ENCODE assay signal across 8 cellular contexts in genomic region chr10:124722812-124723783, GRCh38. TPM values are rescaled to one million over a fixed set of nuclear protein-coding genes. Genes with fewer than 3 reads are reported as not detected.
A peak's percentile ranks its signal among the peaks of the same experiment; 100 is the strongest.
DNase-seq lines count a peak whose midpoint lies in the region; ATAC-seq, FAIRE-seq and TF ChIP-seq lines count a peak whose summit lies in the region.

No MANE protein-coding gene starts in this region.

- ATAC-seq in DND-41 (ENCODE audit: insufficient read depth, low read depth) (peak; percentile 60), GM21390 (IDR thresholded peaks at IDR 0.05; ENCODE audit: unreplicated experiment) (peak; percentile 68)
- ATAC-seq in activated T-helper 17 cell treated with anti-CD3 and anti-CD28 coated beads, Interleukin-2, amount 50 U/mL, for 72 hours (replicated peaks) = peak; percentile 70
- peak; percentile 80 for ATAC-seq in stimulated activated effector memory CD8-positive, alpha-beta T cell treated with anti-CD3 and anti-CD28 coated beads, Interleukin-12 subunit alpha, Interleukin-12 subunit beta, amount 100 ng/mL, for 72 hours

- peaks cover 57% of the 10 kb centered on the region for H3K36me3 Mint-ChIP-seq in activated T-helper 17 cell treated with anti-CD3 and anti-CD28 coated beads, Interleukin-2, amount 50 U/mL, for 72 hours (ENCODE audit: low read depth)
- peaks cover 67% of the 10 kb centered on the region for H3K36me3 Mint-ChIP-seq in stimulated activated effector memory CD8-positive, alpha-beta T cell treated with anti-CD3 and anti-CD28 coated beads, Interleukin-12 subunit alpha, Interleukin-12 subunit beta, amount 100 ng/mL, for 72 hours

- H3K4me1 ChIP-seq in DND-41 (ENCODE audit: insufficient read depth, low read length) (peaks cover 80% of the 10 kb centered on the region), iPS-15b (ENCODE audit: control insufficient read depth, insufficient read depth, low read length) (peaks cover 7% of the 10 kb centered on the region)

- H4K20me1 ChIP-seq in DND-41 (ENCODE audit: insufficient read depth, low read length) = peaks cover 87% of the 10 kb centered on the region

- no peak overlapping the region for H3K4me2 ChIP-seq in DND-41 (ENCODE audit: insufficient read depth, low read length)

- H3K4me3 Mint-ChIP-seq in activated T-helper 17 cell treated with anti-CD3 and anti-CD28 coated beads, Interleukin-2, amount 50 U/mL, for 72 hours = peak overlapping the region; percentile 87
- peak overlapping the region; percentile 71 for H3K4me3 Mint-ChIP-seq in stimulated activated effector memory CD8-positive, alpha-beta T cell treated with anti-CD3 and anti-CD28 coated beads, Interleukin-12 subunit alpha, Interleukin-12 subunit beta, amount 100 ng/mL, for 72 hours

- H3K27me3 ChIP-seq in DND-41 (ENCODE audit: insufficient read depth, low read length, poor library complexity) = no peaks in the 10 kb centered on the region
- H3K27me3 ChIP-seq in HL-60 (ENCODE audit: insufficient read depth, poor library complexity, severe bottlenecking) = no peaks in the 10 kb centered on the region
- no peaks in the 10 kb centered on the region for H3K27me3 ChIP-seq in iPS-15b (ENCODE audit: control insufficient read depth, insufficient read depth, low read length)

- peaks cover 98% of the 10 kb centered on the region for H3K79me2 ChIP-seq in DND-41 (ENCODE audit: insufficient read depth, low read length)

- H3K36me3 ChIP-seq in DND-41 (ENCODE audit: insufficient read depth, low read length) (peaks cover 62% of the 10 kb centered on the region), iPS-15b (ENCODE audit: control insufficient read depth, insufficient read depth, low read length) (peaks cover 3% of the 10 kb centered on the region)

- H3K4me3 ChIP-seq in DND-41 (ENCODE audit: low read depth in 1 of 2, low read length in 2 of 2) (no peak overlapping the region), HL-60 (replicated peaks; ENCODE audit: insufficient read depth, low read length) (no peak overlapping the region), iPS-15b (ENCODE audit: low read depth, low read length) (no peak overlapping the region)

- peak overlapping the region; percentile 99 for H3K27ac Mint-ChIP-seq in activated T-helper 17 cell treated with anti-CD3 and anti-CD28 coated beads, Interleukin-2, amount 50 U/mL, for 72 hours
- H3K27ac Mint-ChIP-seq in stimulated activated effector memory CD8-positive, alpha-beta T cell treated with anti-CD3 and anti-CD28 coated beads, Interleukin-12 subunit alpha, Interleukin-12 subunit beta, amount 100 ng/mL, for 72 hours = peak overlapping the region; percentile 96

- H3K27ac ChIP-seq in DND-41 (ENCODE audit: low read length) = peak overlapping the region; percentile 60
- H3K27ac ChIP-seq in HL-60 (replicated peaks) = peak overlapping the region; percentile 65

- TF ChIP-seq CTCF in DND-41 (IDR thresholded peaks at IDR 0.05; ENCODE audit: borderline replicate concordance, extremely low read depth, low read length, poor library complexity, severe bottlenecking) (no peak), HL-60 (IDR thresholded peaks at IDR 0.05; ENCODE audit: insufficient read depth, low read length) (no peak)

- H2AFZ ChIP-seq in DND-41 (ENCODE audit: low read depth, low read length) = no peak overlapping the region

- H3K9me3 ChIP-seq in DND-41 (ENCODE audit: insufficient read depth, low read length, severe bottlenecking) (no peaks in the 10 kb centered on the region), iPS-15b (ENCODE audit: control insufficient read depth, insufficient read depth, low read length) (no peaks in the 10 kb centered on the region)

- H3K27me3 Mint-ChIP-seq in activated T-helper 17 cell treated with anti-CD3 and anti-CD28 coated beads, Interleukin-2, amount 50 U/mL, for 72 hours = no peaks in the 10 kb centered on the region

- FAIRE-seq in urothelium cell line (lab: Jason Lieb, UNC) = no peak

- H3K4me1 Mint-ChIP-seq in activated T-helper 17 cell treated with anti-CD3 and anti-CD28 coated beads, Interleukin-2, amount 50 U/mL, for 72 hours = peaks cover 64% of the 10 kb centered on the region
- peaks cover 89% of the 10 kb centered on the region for H3K4me1 Mint-ChIP-seq in stimulated activated effector memory CD8-positive, alpha-beta T cell treated with anti-CD3 and anti-CD28 coated beads, Interleukin-12 subunit alpha, Interleukin-12 subunit beta, amount 100 ng/mL, for 72 hours

- H3K9ac ChIP-seq in DND-41 (ENCODE audit: low read depth, low read length) = 0 out of 2 replicates have a peak overlapping the region, but pooled peaks have one; percentile 3
- peak overlapping the region; percentile 4 for H3K9ac ChIP-seq in iPS-15b (ENCODE audit: low read depth, low read length)

- H3K9me3 Mint-ChIP-seq in activated T-helper 17 cell treated with anti-CD3 and anti-CD28 coated beads, Interleukin-2, amount 50 U/mL, for 72 hours = no peaks in the 10 kb centered on the region
- no peaks in the 10 kb centered on the region for H3K9me3 Mint-ChIP-seq in stimulated activated effector memory CD8-positive, alpha-beta T cell treated with anti-CD3 and anti-CD28 coated beads, Interleukin-12 subunit alpha, Interleukin-12 subunit beta, amount 100 ng/mL, for 72 hours

- DNase-seq in DND-41 = peak; percentile 51
- peak in 1 of 2 experiments; percentile 58 for DNase-seq in HL-60 (ENCODE audit: low read depth in 1 of 2, low spot score in 1 of 2)
- peak; percentile 48 to 86 for DNase-seq in stimulated activated effector memory CD8-positive, alpha-beta T cell treated with anti-CD3 and anti-CD28 coated beads, Interleukin-12 subunit alpha, Interleukin-12 subunit beta, amount 100 ng/mL, for 72 hours (ENCODE audit: low spot score in 2 of 2)
- no peak for DNase-seq in urothelium cell line (ENCODE audit: low spot score)
- DNase-seq in NCI-H1092 treated with DMSO at 0.1 percent for 48 hours (lab: John Stamatoyannopoulos, UW) = no peak

RNA-seq across cellular contexts. Expression of gene FAM53B, which starts 21.1 kb away (rescaled TPM):
- total RNA-seq in activated T-helper 17 cell treated with anti-CD3 and anti-CD28 coated beads, Interleukin-2, amount 50 U/mL, for 72 hours = 10 to 100 TPM; 21.7 to 36.8 TPM

Comparison
In these comparisons a context has a peak if more than half of its experiments do, and no peak if none do; other contexts are left out.
1. DNase-seq: peak in DND-41 (single experiment) and stimulated activated effector memory CD8-positive, alpha-beta T cell treated with anti-CD3 and anti-CD28 coated beads, Interleukin-12 subunit alpha, Interleukin-12 subunit beta, amount 100 ng/mL, for 72 hours (2 of 2); none in urothelium cell line (single experiment) and NCI-H1092 treated with DMSO at 0.1 percent for 48 hours (single experiment).
2. Peak in every context shown above with its lines, with median percentiles within 50 percentile points of each other: ATAC-seq.